12 cellular contexts compared by ENCODE assay signal in genomic region chr16:28063047-28063521, GRCh38. TPM values are rescaled to one million over a fixed set of nuclear protein-coding genes. Genes with fewer than 3 reads are reported as not detected.
DNase-seq lines count a peak whose midpoint lies in the region; ATAC-seq and TF ChIP-seq lines count a peak whose summit lies in the region.
"Had no signal": no experiment of that assay in that cellular context is flagged by ENCODE, and none has a peak within 500 bp of the region (broad histone marks: within the 10 kb centered on the region; RNA-seq: fewer than 3 reads in every experiment).

No MANE protein-coding gene starts in this region.

- BruUV-seq in mammary epithelial cell (replicated peaks; lab: Mats Ljungman, UMichigan), result no TSS peak

- ATAC-seq in heart right ventricle (peak in 1 of 8 donors; percentile 34), Right ventricle myocardium inferior (no peak), aorta (ENCODE audit: low FRiP score) (no peak), left lung (no peak), GM21423 (IDR thresholded peaks at IDR 0.05; ENCODE audit: unreplicated experiment) (no peak)

- intact Hi-C loops in heart right ventricle (cut with DNase I) (loop anchor here in 6 of 10 donors (5.0 to 10.0 kb wide), 3 partner anchors 81 to 418 kb away; no protein-coding TSS in a partner anchor), Right ventricle myocardium inferior (cut with DNase I) (no loop called here), mammary epithelial cell (cut with micrococcal nuclease) (loop anchor here (2.0 kb wide), 1 partner anchor 372 kb away; no protein-coding TSS in a partner anchor), aorta (cut with DNase I) (loop anchor here (2.0 to 10.0 kb wide), 2 partner anchors 20 to 308 kb away; no protein-coding TSS in a partner anchor), left lung (cut with DNase I) (no loop called here)

- CTCF ChIA-PET in mammary epithelial cell (lab: Charles Lee; ENCODE audit: low non-redundant PET), result no interaction called here

- WGBS in heart right ventricle, 2 donors, result 0 to 1% methylated on average over 44 to 71 of the region's 71 CpGs
- no CpG with 5 or more reads among the region's 71 CpGs for WGBS in mammary epithelial cell (ENCODE audit: low coverage, missing lambda C conversion rate)
- 0 to 1% methylated on average over 45 to 71 of the region's 71 CpGs for WGBS in aorta, 2 donors

- H3K36me3 ChIP-seq in heart right ventricle (no peaks in the 10 kb centered on the region), mammary epithelial cell (ENCODE audit: insufficient read depth, low read length) (no peaks in the 10 kb centered on the region), aorta (ENCODE audit: control insufficient read depth in 1 of 2, insufficient read depth in 2 of 2, low read length in 1 of 2) (no peaks in the 10 kb centered on the region), left lung (no peaks in the 10 kb centered on the region)

- DNase-seq in heart right ventricle (no peak), Right ventricle myocardium inferior (ENCODE audit: missing footprints) (no peak), mammary epithelial cell (no peak), lung microvascular endothelial cell (ENCODE audit: low read depth in 2 of 2) (peak; percentile 10 to 50), aorta (peak in 1 of 2 donors; percentile 51), NCI-H2227 treated with DMSO at 0.1 percent for 48 hours (lab: John Stamatoyannopoulos, UW) (no peak), left lung (no peak)
- DNase-seq: NCI-H1694 treated with DMSO at 0.1 percent for 48 hours; stimulated activated CD8-positive, alpha-beta memory T cell treated with anti-CD3 and anti-CD28 coated beads, Interleukin-4, amount 100 ng/mL, for 48 hours; T-cell had no signal

- TF ChIP-seq CTCF in heart right ventricle (IDR thresholded peaks at IDR 0.05), result no peak
- TF ChIP-seq CTCF in mammary epithelial cell (conservative IDR thresholded peaks at IDR 0.05 in 1 of 2, IDR thresholded peaks at IDR 0.05 in 1 of 2; ENCODE audit: extremely low read depth in 1 of 2, insufficient read depth in 1 of 2, low read depth in 1 of 2, low read length in 2 of 2), result no peak
- TF ChIP-seq CTCF in left lung (IDR thresholded peaks at IDR 0.05), result no peak

- H4K20me1 ChIP-seq in mammary epithelial cell (ENCODE audit: insufficient read depth, low read length), result no peaks in the 10 kb centered on the region

- H3K4me3 ChIP-seq in heart right ventricle, result peak overlapping the region in 6 of 10 donors; percentile 19 to 51 (median 34)
- no peak overlapping the region for H3K4me3 ChIP-seq in mammary epithelial cell (replicated peaks in 1 of 3; ENCODE audit: insufficient read depth in 1 of 3, low read depth in 2 of 3, low read length in 3 of 3)
- peak overlapping the region; percentile 50 to 77 for H3K4me3 ChIP-seq in aorta (ENCODE audit: low read length in 2 of 2)
- H3K4me3 ChIP-seq in left lung, result no peak overlapping the region

- peak overlapping the region; percentile 30 for H3K4me2 ChIP-seq in mammary epithelial cell (ENCODE audit: insufficient read depth, low read depth, low read length)

- no peaks in the 10 kb centered on the region for H3K79me2 ChIP-seq in mammary epithelial cell (ENCODE audit: insufficient read depth, low read length)

- peaks cover 0 to 5% (median 0%) of the 10 kb centered on the region in 9 donors for H3K4me1 ChIP-seq in heart right ventricle
- no peaks in the 10 kb centered on the region for H3K4me1 ChIP-seq in mammary epithelial cell (ENCODE audit: insufficient read depth, low read length)
- no peaks in the 10 kb centered on the region for H3K4me1 ChIP-seq in aorta (ENCODE audit: control insufficient read depth in 1 of 2, insufficient read depth in 2 of 2, low read length in 2 of 2)
- H3K4me1 ChIP-seq in left lung, result peaks cover 0 to 9% of the 10 kb centered on the region in 2 donors

- no peak overlapping the region for H2AFZ ChIP-seq in mammary epithelial cell (ENCODE audit: low read depth, low read length)

- dilution Hi-C loops in mammary epithelial cell (cut with HindIII; ENCODE audit: low sequenced_read_pairs), result no loop called here

- no peak overlapping the region for H3K27ac ChIP-seq in heart right ventricle
- no peak overlapping the region for H3K27ac ChIP-seq in mammary epithelial cell (ENCODE audit: insufficient read depth, low read depth, low read length)
- H3K27ac ChIP-seq in aorta (ENCODE audit: low read depth in 1 of 2, low read length in 2 of 2), result no peak overlapping the region
- H3K27ac ChIP-seq in left lung, result no peak overlapping the region

- in situ Hi-C loops in mammary epithelial cell (cut with MboI; ENCODE audit: low sequenced_read_pairs in 2 of 2), result no loop called here

- no peaks in the 10 kb centered on the region for H3K9me3 ChIP-seq in heart right ventricle
- no peaks in the 10 kb centered on the region for H3K9me3 ChIP-seq in mammary epithelial cell (replicated peaks; ENCODE audit: insufficient read depth, low read length)
- H3K9me3 ChIP-seq in aorta (ENCODE audit: control insufficient read depth, low read length), result no peaks in the 10 kb centered on the region
- H3K9me3 ChIP-seq in left lung, result no peaks in the 10 kb centered on the region

- H3K27me3 ChIP-seq in heart right ventricle (peaks cover 10 to 71% (median 61%) of the 10 kb centered on the region in 7 donors), mammary epithelial cell (ENCODE audit: insufficient read depth, low read length) (peaks cover 31% of the 10 kb centered on the region), aorta (ENCODE audit: control insufficient read depth in 1 of 2, insufficient read depth in 2 of 2, low read length in 1 of 2) (no peaks in the 10 kb centered on the region), left lung (peaks cover 25 to 78% of the 10 kb centered on the region in 2 donors)

- H3K9ac ChIP-seq in mammary epithelial cell (ENCODE audit: insufficient read depth, low read length), result no peak overlapping the region

RNA-seq across cellular contexts. Expression of gene GSG1L, which starts 0.4 kb away (rescaled TPM):
- total RNA-seq in heart right ventricle (10 to 100 TPM in 1 of 10 donors, 1 to 10 TPM in 3, under 1 TPM in 3, not detected in 3; 0.68 to 14.6 (median 3.4) TPM), Right ventricle myocardium inferior (0.19 TPM), mammary epithelial cell (not detected), lung microvascular endothelial cell (0.22 and 0.60 TPM in 2 replicates), aorta (10 to 100 TPM in 1 of 2 donors, 1 to 10 TPM in 1; 1.6 to 10.6 TPM), left lung (under 1 TPM in 1 of 2 donors, not detected in 1; 0.20 TPM)
- polyA plus RNA-seq in heart right ventricle (not detected), mammary epithelial cell (not detected), aorta (10 to 100 TPM in 1 of 2 donors, 1 to 10 TPM in 1; 3.8 to 22.2 TPM)
- not detected for polyA minus RNA-seq in mammary epithelial cell
- total RNA-seq: omental fat pad, T-cell had no signal

Comparison
In these comparisons a context has a peak if more than half of its experiments do, and no peak if none do; other contexts are left out.
1. intact Hi-C loops: an anchor here in heart right ventricle (5.0 to 10.0 kb wide), mammary epithelial cell (2.0 kb wide) and aorta (2.0 to 10.0 kb wide); none called in Right ventricle myocardium inferior and left lung.
2. DNase-seq: peak in lung microvascular endothelial cell (2 of 2); none in heart right ventricle (0 of 2), Right ventricle myocardium inferior (single experiment), mammary epithelial cell (single experiment), NCI-H2227 treated with DMSO at 0.1 percent for 48 hours (single experiment) and left lung (0 of 2).
3. H3K4me3 ChIP-seq: peak in heart right ventricle (6 of 10) and aorta (2 of 2); none in mammary epithelial cell (0 of 3) and left lung (0 of 2).